ENCODE assay signal across 14 cellular contexts in the genomic region with DNA sequence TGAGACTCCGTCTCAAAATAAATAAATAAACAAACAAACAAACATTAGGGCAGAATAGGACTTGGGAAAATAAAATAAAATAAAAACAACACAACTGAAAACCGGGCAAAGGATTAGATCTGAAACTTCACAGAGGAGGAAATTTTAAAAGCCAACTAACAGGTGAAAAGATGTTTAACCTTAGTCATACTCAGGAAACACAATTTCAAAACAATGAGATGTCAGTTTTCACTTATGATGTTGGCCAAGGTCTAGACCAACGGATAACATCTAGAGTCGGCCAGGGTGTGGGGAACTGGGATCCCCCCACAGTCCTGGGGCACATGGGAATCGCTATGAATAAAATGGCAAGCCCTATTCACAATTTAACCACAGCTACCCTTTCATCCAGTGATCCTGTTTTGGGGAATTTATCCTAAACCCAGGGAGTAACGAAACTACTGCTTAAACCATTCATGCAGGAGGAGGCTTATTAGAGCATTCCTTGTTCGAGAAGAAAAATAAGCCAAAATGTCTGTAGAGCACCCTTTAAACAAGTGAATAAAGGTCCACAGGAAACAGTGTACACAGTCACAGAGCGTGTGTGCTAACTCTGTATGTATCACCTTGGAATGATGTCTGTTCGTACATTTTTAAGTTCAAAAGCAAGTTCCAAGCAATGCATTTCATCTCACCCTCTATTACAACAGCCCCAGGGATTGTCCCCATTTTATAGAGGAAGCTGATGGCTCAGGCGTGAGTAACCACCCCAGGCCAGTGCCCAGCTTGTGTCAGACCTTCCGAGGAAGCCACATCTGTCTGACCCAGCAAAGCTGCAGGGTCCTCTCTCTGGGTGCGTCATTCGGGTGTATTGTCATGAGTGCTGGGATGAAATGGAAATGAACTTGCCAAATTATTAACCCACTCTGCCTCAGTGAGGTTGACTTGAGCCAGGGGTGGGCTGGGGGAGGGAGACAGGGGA. TPM values are rescaled to one million over a fixed set of nuclear protein-coding genes. Genes with fewer than 3 reads are reported as not detected.
DNase-seq lines count a peak whose midpoint lies in the region; ATAC-seq, FAIRE-seq and TF ChIP-seq lines count a peak whose summit lies in the region.
"Had no signal": no experiment of that assay in that cellular context is flagged by ENCODE, and none has a peak within 500 bp of the region (broad histone marks: within the 10 kb centered on the region; RNA-seq: fewer than 3 reads in every experiment).

No MANE protein-coding gene starts in this region.

- 0 out of 2 replicates have a peak overlapping the region, but pooled peaks have one; percentile 1 for H3K4me3 ChIP-seq in MG63
- H3K4me3 ChIP-seq in cardiac fibroblast (replicated peaks in 1 of 2; ENCODE audit: low read depth in 2 of 2, low read length in 2 of 2): no peak overlapping the region
- no peak overlapping the region for H3K4me3 ChIP-seq in right lobe of liver
- no peak overlapping the region for H3K4me3 ChIP-seq in mesendoderm (ENCODE audit: low read length)

- H2BK5ac ChIP-seq in mesendoderm (ENCODE audit: low read length) (no peak overlapping the region), H9 (ENCODE audit: insufficient read length, low read length) (no peak overlapping the region)

- peaks cover 31% of the 10 kb centered on the region for H3K27me3 Mint-ChIP-seq in H9 (ENCODE audit: low read depth)

- H3K27ac Mint-ChIP-seq in H9: no peak overlapping the region; a peak in 1 of 7 replicates

- H3K23me2 ChIP-seq in H9 (ENCODE audit: insufficient read length, low read depth, low read length, poor library complexity, severe bottlenecking): no peaks in the 10 kb centered on the region

- DNase-seq in AG08396 (ENCODE audit: low spot score) (peak; percentile 53), MG63 (peak; percentile 93), cardiac fibroblast (ENCODE audit: low read depth in 2 of 2) (peak; percentile 65 to 95), right lobe of liver (no peak), mesendoderm (no peak), D721Med (ENCODE audit: insufficient read length, low spot score) (no peak), H9 (no peak)
- DNase-seq: amniotic stem cell; BE2C; erythroblast; stimulated activated CD8-positive, alpha-beta memory T cell treated with anti-CD3 and anti-CD28 coated beads, Interleukin-4, amount 100 ng/mL, for 48 hours had no signal

- H3K9ac ChIP-seq in mesendoderm (ENCODE audit: low read length) (no peak overlapping the region), H9 (ENCODE audit: extremely low read depth, insufficient read length, low read length) (no peak overlapping the region)

- 52% methylated on average over 13 of the region's 13 CpGs for WGBS in right lobe of liver (ENCODE audit: insufficient coverage, low coverage, low lambda C conversion rate, missing lambda C conversion rate)
- WGBS in mesendoderm (ENCODE audit: extremely low coverage, insufficient coverage, low lambda C conversion rate): no CpG with 5 or more reads among the region's 13 CpGs
- no CpG with 5 or more reads among the region's 13 CpGs for whole genome bisulfite sequencing in H9 (ENCODE audit: extremely low coverage, insufficient read length, low lambda C conversion rate)

- TF ChIP-seq POLR2A in right lobe of liver (IDR thresholded peaks at IDR 0.05): no peak

- H3K14ac ChIP-seq in H9 (ENCODE audit: insufficient read depth, low read length): no peak overlapping the region

- H3T11ph ChIP-seq in H9 (ENCODE audit: low read length): no peak overlapping the region

- peak; percentile 34 to 63 (median 44) for ATAC-seq in right lobe of liver
- no peak for ATAC-seq in HG02852 (IDR thresholded peaks at IDR 0.05; ENCODE audit: unreplicated experiment)

- no peaks in the 10 kb centered on the region for H3K9me3 ChIP-seq in MG63
- H3K9me3 ChIP-seq in right lobe of liver: no peaks in the 10 kb centered on the region
- H3K9me3 ChIP-seq in H9 (ENCODE audit: control insufficient read depth, low read depth, low read length): no peaks in the 10 kb centered on the region
- H3K9me3 ChIP-seq: BE2C had no signal

- H4K8ac ChIP-seq in mesendoderm (ENCODE audit: low read depth, low read length): no peak overlapping the region
- H4K8ac ChIP-seq in H9 (replicated peaks; ENCODE audit: insufficient read length, low read depth, low read length): no peak overlapping the region

- no peak overlapping the region for H3K4me2 ChIP-seq in mesendoderm (ENCODE audit: low read length)
- no peak overlapping the region for H3K4me2 ChIP-seq in H9 (ENCODE audit: insufficient read depth, insufficient read length, low read length)

- no peak overlapping the region for H4K5ac ChIP-seq in mesendoderm (ENCODE audit: low read length)
- H4K5ac ChIP-seq in H9 (ENCODE audit: insufficient read length, low read depth, low read length): no peak overlapping the region

- H3K36me3 ChIP-seq in MG63 (no peaks in the 10 kb centered on the region), right lobe of liver (no peaks in the 10 kb centered on the region), mesendoderm (ENCODE audit: control insufficient read depth, insufficient read depth, low read length) (no peaks in the 10 kb centered on the region)
- H3K36me3 ChIP-seq: BE2C had no signal

- H3K9me3 Mint-ChIP-seq in H9: peaks cover 6 to 7% of the 10 kb centered on the region in 2 experiments

- no peaks in the 10 kb centered on the region for H3K4me1 ChIP-seq in right lobe of liver
- H3K4me1 ChIP-seq in mesendoderm (ENCODE audit: control insufficient read depth, low read depth, low read length): no peaks in the 10 kb centered on the region
- H3K4me1 ChIP-seq in H9 (ENCODE audit: insufficient read depth, low read length): no peaks in the 10 kb centered on the region
- H3K4me1 ChIP-seq: BE2C had no signal

- peaks cover 6 to 10% of the 10 kb centered on the region in 2 experiments; a peak in 3 of 4 replicates for H3K4me1 Mint-ChIP-seq in H9

- no peak overlapping the region; a peak in 1 of 5 replicates for H3K4me3 Mint-ChIP-seq in H9

- TF ChIP-seq CTCF in cardiac fibroblast (IDR thresholded peaks at IDR 0.05; ENCODE audit: low read depth, low read length) (no peak), right lobe of liver (IDR thresholded peaks at IDR 0.05) (no peak), D721Med (IDR thresholded peaks at IDR 0.05; ENCODE audit: insufficient read depth, missing control alignments) (no peak), H9 (conservative IDR thresholded peaks at IDR 0.05) (no peak)

- no peak overlapping the region for H2BK20ac ChIP-seq in H9 (ENCODE audit: low read depth, low read length, poor library complexity, severe bottlenecking)

- no peak overlapping the region for H2BK15ac ChIP-seq in mesendoderm (replicated peaks; ENCODE audit: low read depth)
- no peak overlapping the region for H2BK15ac ChIP-seq in H9 (ENCODE audit: low read depth, low read length)

- no peaks in the 10 kb centered on the region for H4K20me1 ChIP-seq in H9 (ENCODE audit: control insufficient read depth, insufficient read depth, insufficient read length)

- peaks cover 0 to 4% (median 0%) of the 10 kb centered on the region in 3 experiments; a peak in 1 of 7 replicates for H3K36me3 Mint-ChIP-seq in H9 (ENCODE audit: insufficient read depth in 1 of 3, low read depth in 3 of 3)

- no peaks in the 10 kb centered on the region for H3K79me2 ChIP-seq in mesendoderm (ENCODE audit: control insufficient read depth, insufficient read depth, low read length)
- H3K79me2 ChIP-seq in H9 (ENCODE audit: insufficient read depth, low read length): no peaks in the 10 kb centered on the region

- intact Hi-C loops in right lobe of liver (cut with DNase I): no loop called here

- no peak for FAIRE-seq in D721Med (lab: Jason Lieb, UNC)
- FAIRE-seq: GM19239 had no signal

- H3K56ac ChIP-seq in mesendoderm (ENCODE audit: low read length) (no peak overlapping the region), H9 (ENCODE audit: insufficient read length, low read depth, low read length) (no peak overlapping the region)

- no peak overlapping the region for H2AK5ac ChIP-seq in mesendoderm (ENCODE audit: low read length)
- H2AK5ac ChIP-seq in H9 (ENCODE audit: insufficient read length, low read length): no peak overlapping the region

- no peaks in the 10 kb centered on the region for H3K79me1 ChIP-seq in mesendoderm (ENCODE audit: low read length)
- H3K79me1 ChIP-seq in H9 (ENCODE audit: insufficient read depth, low read depth, low read length, poor library complexity, severe bottlenecking): no peaks in the 10 kb centered on the region

- H3K4ac ChIP-seq in mesendoderm (ENCODE audit: low read depth, low read length) (no peak overlapping the region), H9 (ENCODE audit: low read depth, low read length) (no peak overlapping the region)

- no peaks in the 10 kb centered on the region for H3K27me3 ChIP-seq in MG63
- no peaks in the 10 kb centered on the region for H3K27me3 ChIP-seq in right lobe of liver
- H3K27me3 ChIP-seq in mesendoderm (ENCODE audit: insufficient read depth, low read length, poor library complexity): peaks cover 6% of the 10 kb centered on the region
- peaks cover 1% of the 10 kb centered on the region; the same call in 1 of the 2 replicates for H3K27me3 ChIP-seq in H9 (ENCODE audit: insufficient read depth, low read length)
- H3K27me3 ChIP-seq: BE2C had no signal

- no peak overlapping the region for H2AFZ ChIP-seq in H9 (ENCODE audit: low read length)

- H4K91ac ChIP-seq in H9 (ENCODE audit: insufficient read length, low read depth, low read length): no peak overlapping the region

- no peak overlapping the region for H2BK120ac ChIP-seq in mesendoderm (ENCODE audit: low read depth, low read length)
- H2BK120ac ChIP-seq in H9 (ENCODE audit: low read depth, low read length, poor library complexity, severe bottlenecking): no peak overlapping the region

- H3K18ac ChIP-seq in mesendoderm (ENCODE audit: low read length): no peak overlapping the region
- H3K18ac ChIP-seq in H9 (ENCODE audit: insufficient read length, low read depth, low read length): no peak overlapping the region

- H3K23ac ChIP-seq in mesendoderm (ENCODE audit: low read length) (no peak overlapping the region), H9 (ENCODE audit: insufficient read length, low read depth, low read length) (no peak overlapping the region)

- H3K27ac ChIP-seq in right lobe of liver: no peak overlapping the region
- no peak overlapping the region for H3K27ac ChIP-seq in mesendoderm (ENCODE audit: low read depth, low read length)
- no peak overlapping the region for H3K27ac ChIP-seq in H9 (ENCODE audit: insufficient read length, low read depth, low read length)

- no peak overlapping the region for H2BK12ac ChIP-seq in H9 (ENCODE audit: insufficient read length, low read depth, low read length)

RNA-seq across cellular contexts. Expression of a gene that starts 6.3 kb away (rescaled TPM):
- 24.9 and 43.8 TPM in 2 replicates for total RNA-seq in MG63 (2014; rRNA removed; shearing (Covaris generic); ENCODE audit: low replicate concordance)
- total RNA-seq in right lobe of liver (100 to 1,000 TPM; 204 to 386 (median 363) TPM), H9 (2021) (3.5 and 3.6 TPM in 2 replicates)
- polyA plus RNA-seq in mesendoderm (2013, experiment 1 of 2): 0.60 TPM
- polyA plus RNA-seq in mesendoderm (2013, experiment 2 of 2): 0.55 TPM
- total RNA-seq: activated CD8-positive, alpha-beta memory T cell treated with anti-CD3 and anti-CD28 coated beads for 36 hours had no signal

RNA-seq across cellular contexts. Expression of a gene that starts 44.8 kb away (rescaled TPM):
- total RNA-seq in MG63 (2014; rRNA removed; shearing (Covaris generic); ENCODE audit: low replicate concordance): 1.8 TPM in 1 of 2 replicates, not detected in the other
- total RNA-seq in right lobe of liver (under 1 TPM in 1 of 6 experiments, not detected in 5; 0.12 TPM), H9 (2021) (0.28 TPM in 1 of 2 replicates, not detected in the other)
- polyA plus RNA-seq in mesendoderm (2013, experiment 1 of 2): 0.56 TPM
- 0.38 TPM for polyA plus RNA-seq in mesendoderm (2013, experiment 2 of 2)
- total RNA-seq: activated CD8-positive, alpha-beta memory T cell treated with anti-CD3 and anti-CD28 coated beads for 36 hours had no signal

Comparison
In these comparisons a context has a peak if more than half of its experiments do, and no peak if none do; other contexts are left out.
1. DNase-seq: peak in AG08396 (single experiment), MG63 (single experiment) and cardiac fibroblast (2 of 2); none in right lobe of liver (0 of 3), mesendoderm (single experiment), D721Med (single experiment) and H9 (single experiment).